ENCODE assay signal across 13 cellular contexts in the genomic region with DNA sequence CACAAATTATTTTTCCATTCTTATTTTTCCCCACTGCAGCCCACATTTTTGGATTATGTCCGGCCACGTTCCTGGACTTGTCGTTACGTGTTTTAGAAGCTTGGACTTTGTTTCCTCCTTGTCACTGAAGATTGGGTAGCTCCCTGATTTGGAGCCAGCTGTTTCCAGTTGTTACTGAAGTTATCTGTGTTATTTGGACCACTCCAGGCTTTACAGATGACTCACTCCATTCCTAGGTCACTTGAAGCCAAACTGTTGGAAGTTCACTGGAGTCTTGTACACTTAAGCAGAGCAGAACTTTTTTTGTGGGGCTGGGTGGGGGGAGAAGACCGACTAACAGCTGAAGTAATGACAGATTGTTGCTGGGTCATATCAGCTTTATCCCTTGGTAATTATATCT. TPM values are rescaled to one million over a fixed set of nuclear protein-coding genes. Genes with fewer than 3 reads are reported as not detected.
DNase-seq lines count a peak whose midpoint lies in the region; ATAC-seq, FAIRE-seq and TF ChIP-seq lines count a peak whose summit lies in the region.
"Had no signal": no experiment of that assay in that cellular context is flagged by ENCODE, and none has a peak within 500 bp of the region (broad histone marks: within the 10 kb centered on the region; RNA-seq: fewer than 3 reads in every experiment).

No MANE protein-coding gene starts in this region.

- FAIRE-seq in pancreas (lab: Jason Lieb, UNC): no peak

- no peak for ATAC-seq in CD8-positive, alpha-beta T cell
- ATAC-seq in pancreas: peak in 3 of 4 donors; percentile 47 to 57 (median 53)
- no peak for ATAC-seq in GM21825 (IDR thresholded peaks at IDR 0.05; ENCODE audit: unreplicated experiment)
- ATAC-seq in GM19035 (IDR thresholded peaks at IDR 0.05; ENCODE audit: unreplicated experiment): no peak

- no TSS peak for BruUV-seq in Calu3 (replicated peaks; lab: Mats Ljungman, UMichigan)

- H3K27me3 Mint-ChIP-seq in CD8-positive, alpha-beta T cell (ENCODE audit: low read depth): no peaks in the 10 kb centered on the region
- no peaks in the 10 kb centered on the region for H3K27me3 Mint-ChIP-seq in Calu3 (ENCODE audit: unreplicated experiment)

- no peak for TF ChIP-seq CTCF in CD8-positive, alpha-beta T cell (IDR thresholded peaks at IDR 0.05)
- TF ChIP-seq CTCF in cardiac muscle cell (IDR thresholded peaks at IDR 0.05; ENCODE audit: low read depth, low read length): no peak
- TF ChIP-seq CTCF in pancreas (IDR thresholded peaks at IDR 0.05): no peak
- TF ChIP-seq CTCF in Calu3 (IDR thresholded peaks at IDR 0.05; ENCODE audit: unreplicated experiment): no peak

- intact Hi-C loops in CD8-positive, alpha-beta T cell (cut with DNase I, micrococcal nuclease): loop anchor here in 1 of 2 experiments (5.0 kb wide), 1 partner anchor 46 kb away; no protein-coding TSS in a partner anchor
- intact Hi-C loops in pancreas (cut with DNase I): no loop called here
- intact Hi-C loops in Calu3 (cut with micrococcal nuclease; ENCODE audit: unreplicated experiment): no loop called here
- intact Hi-C loops in head of caudate nucleus (cut with DNase I): no loop called here

- peak overlapping the region; percentile 4 for H3K27ac Mint-ChIP-seq in CD8-positive, alpha-beta T cell
- H3K27ac Mint-ChIP-seq in Calu3 (ENCODE audit: unreplicated experiment): no peak overlapping the region

- no peak overlapping the region for H3K4me3 ChIP-seq in CD8-positive, alpha-beta T cell (ENCODE audit: low read depth, low read length)
- H3K4me3 ChIP-seq in cardiac muscle cell (no peak overlapping the region), pancreas (no peak overlapping the region)

- H3K36me3 ChIP-seq in CD8-positive, alpha-beta T cell (ENCODE audit: insufficient read depth, low read length): peaks cover 21% of the 10 kb centered on the region
- H3K36me3 ChIP-seq in cardiac muscle cell (peaks cover 5% of the 10 kb centered on the region), pancreas (peaks cover 3 to 26% (median 8%) of the 10 kb centered on the region in 3 donors)

- H3K9me3 Mint-ChIP-seq in CD8-positive, alpha-beta T cell: no peaks in the 10 kb centered on the region
- H3K9me3 Mint-ChIP-seq in Calu3 (ENCODE audit: low read depth, unreplicated experiment): no peaks in the 10 kb centered on the region

- 78 to 86% methylated on average over 5 of the region's 5 CpGs for WGBS in pancreas, 2 donors

- DNase-seq in CD8-positive, alpha-beta T cell: no peak
- peak; percentile 87 for DNase-seq in amniotic epithelial cell (ENCODE audit: low read depth)
- DNase-seq in cardiac muscle cell (ENCODE audit: low read depth in 1 of 2, low spot score in 1 of 2): peak; percentile 14 to 92
- DNase-seq in pancreas: peak in 1 of 6 donors; percentile 18
- no peak for DNase-seq in Calu3
- no peak for DNase-seq in head of caudate nucleus
- DNase-seq: stimulated activated CD4-positive, alpha-beta T cell treated with anti-CD3 and anti-CD28 coated beads, Interleukin-12 subunit alpha, Interleukin-12 subunit beta, amount 100 ng/mL, for 4 hours; T-helper 9 cell had no signal

- no peak overlapping the region for H3K4me3 Mint-ChIP-seq in CD8-positive, alpha-beta T cell
- H3K4me3 Mint-ChIP-seq in Calu3 (ENCODE audit: low read depth, unreplicated experiment): no peak overlapping the region

- H3K4me1 ChIP-seq in CD8-positive, alpha-beta T cell (ENCODE audit: insufficient read depth, low read length): no peaks in the 10 kb centered on the region
- H3K4me1 ChIP-seq in cardiac muscle cell (ENCODE audit: low read depth): peaks cover 8% of the 10 kb centered on the region
- no peaks in the 10 kb centered on the region for H3K4me1 ChIP-seq in pancreas

- H3K27me3 ChIP-seq in CD8-positive, alpha-beta T cell (ENCODE audit: insufficient read depth, low read length): no peaks in the 10 kb centered on the region
- no peaks in the 10 kb centered on the region for H3K27me3 ChIP-seq in cardiac muscle cell
- H3K27me3 ChIP-seq in pancreas: no peaks in the 10 kb centered on the region

- peaks cover 3% of the 10 kb centered on the region for H3K4me1 Mint-ChIP-seq in CD8-positive, alpha-beta T cell (ENCODE audit: low read depth)
- H3K4me1 Mint-ChIP-seq in Calu3 (ENCODE audit: low read depth, unreplicated experiment): no peaks in the 10 kb centered on the region

- POLR2A ChIA-PET in CD8-positive, alpha-beta T cell (lab: Charles Lee): interaction anchor here (0.7 to 1.1 kb wide), 2 partner anchors 12 to 30 kb away, joined by 3 to 4 read pairs; partner anchors contain the start of gene AXDND1

- peaks cover 58% of the 10 kb centered on the region for H3K36me3 Mint-ChIP-seq in CD8-positive, alpha-beta T cell
- H3K36me3 Mint-ChIP-seq in Calu3 (ENCODE audit: insufficient read depth, unreplicated experiment): peaks cover 65% of the 10 kb centered on the region

- H3K27ac ChIP-seq in CD8-positive, alpha-beta T cell (ENCODE audit: low read depth, low read length): no peak overlapping the region
- peak overlapping the region; percentile 37 for H3K27ac ChIP-seq in cardiac muscle cell
- H3K27ac ChIP-seq in pancreas: no peak overlapping the region
- H3K27ac ChIP-seq: C4-2B, HL-60 had no signal

- CTCF ChIA-PET in CD8-positive, alpha-beta T cell (lab: Charles Lee): interaction anchor here (0.8 kb wide), 1 partner anchor 15 kb away, joined by 4 read pairs; no protein-coding TSS in a partner anchor
- CTCF ChIA-PET in Calu3 (lab: Charles Lee): no interaction called here

- H3K9me3 ChIP-seq in CD8-positive, alpha-beta T cell (ENCODE audit: low read length): no peaks in the 10 kb centered on the region
- H3K9me3 ChIP-seq in cardiac muscle cell (ENCODE audit: low read depth) (no peaks in the 10 kb centered on the region), pancreas (no peaks in the 10 kb centered on the region)

RNA-seq across cellular contexts. Expression of gene AXDND1, which starts 12.2 kb away (rescaled TPM):
- total RNA-seq in CD8-positive, alpha-beta T cell: 1 to 10 TPM in 1 of 2 experiments, under 1 TPM in 1; 0.98 to 1.6 TPM
- total RNA-seq in cardiac muscle cell: 0.54 TPM in 1 of 2 replicates, not detected in the other
- 0.70 and 0.87 TPM in 2 replicates for polyA plus RNA-seq in cardiac muscle cell
- total RNA-seq in pancreas: under 1 TPM in 4 of 6 donors, not detected in 2; 0.09 to 0.42 (median 0.30) TPM
- polyA plus RNA-seq in pancreas: under 1 TPM; 0.34 to 0.45 TPM
- 0.50 and 0.64 TPM in 2 replicates for total RNA-seq in Calu3 (2022)
- total RNA-seq: mononuclear cell had no signal

RNA-seq across cellular contexts. Expression of gene SOAT1, which starts 59.9 kb away (rescaled TPM):
- total RNA-seq in CD8-positive, alpha-beta T cell: 10 to 100 TPM; 34.9 TPM
- 5.1 and 5.5 TPM in 2 replicates for total RNA-seq in cardiac muscle cell
- 14.3 and 16.3 TPM in 2 replicates for polyA plus RNA-seq in cardiac muscle cell
- total RNA-seq in pancreas: 10 to 100 TPM; 29.7 to 66.8 (median 43.1) TPM
- 10 to 100 TPM in 1 of 2 donors, 1 to 10 TPM in 1; 6.8 to 12.9 TPM for polyA plus RNA-seq in pancreas
- 134 and 190 TPM in 2 replicates for total RNA-seq in Calu3 (2022)

Comparison
In these comparisons a context has a peak if more than half of its experiments do, and no peak if none do; other contexts are left out.
1. ATAC-seq: peak in pancreas (3 of 4); none in CD8-positive, alpha-beta T cell (single experiment), GM21825 (single experiment) and GM19035 (single experiment).
2. DNase-seq: peak in amniotic epithelial cell (single experiment) and cardiac muscle cell (2 of 2); none in CD8-positive, alpha-beta T cell (0 of 7), Calu3 (single experiment) and head of caudate nucleus (0 of 42).